ENCODE assay signal across 27 cellular contexts in the genomic region with DNA sequence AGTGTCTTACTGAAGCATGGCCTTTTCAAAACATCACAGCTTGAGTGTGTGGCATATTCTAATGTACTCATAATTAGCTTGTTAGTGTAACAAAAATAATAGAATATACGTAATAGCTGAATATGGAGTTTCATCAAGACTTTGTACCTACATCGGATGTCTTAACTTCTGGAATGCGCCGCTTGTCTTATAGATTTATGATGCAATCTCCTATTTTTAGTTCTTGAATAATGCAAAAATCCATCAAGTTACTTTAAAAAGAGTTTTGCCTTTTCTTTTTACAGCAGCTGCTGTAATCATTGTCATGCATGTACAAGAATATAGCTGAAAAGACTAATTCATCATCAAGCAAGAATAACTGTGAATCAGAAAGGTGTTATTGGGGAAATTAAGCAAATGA.
"Had no signal": no experiment of that assay in that cellular context is flagged by ENCODE, and none has a peak within 500 bp of the region (broad histone marks: within the 10 kb centered on the region; RNA-seq: fewer than 3 reads in every experiment).

No MANE protein-coding gene starts in this region.

- DNase-seq: colonic mucosa; cortex of kidney; dermis blood vessel endothelial cell; dorsolateral prefrontal cortex; effector CD4-positive, alpha-beta T cell; effector CD8-positive, alpha-beta T cell; effector memory CD4-positive, alpha-beta T cell; effector memory CD8-positive, alpha-beta T cell; endodermal cell; erythroblast; esophagus squamous epithelium; foreskin fibroblast; foreskin keratinocyte; foreskin melanocyte; gastrocnemius medialis; glutamatergic neuron; head of caudate nucleus; heart left ventricle; heart right ventricle had no signal

- H3K36me3 ChIP-seq: colonic mucosa, esophagus muscularis mucosa, esophagus squamous epithelium, gastrocnemius medialis, gastroesophageal sphincter, heart left ventricle, heart right ventricle had no signal

- H3K27ac ChIP-seq: colonic mucosa, coronary artery, dorsolateral prefrontal cortex, epithelial cell of prostate, esophagus muscularis mucosa, esophagus squamous epithelium, foreskin keratinocyte, gastrocnemius medialis, gastroesophageal sphincter, heart left ventricle, heart right ventricle had no signal

- H3K9me3 ChIP-seq: colonic mucosa, gastrocnemius medialis had no signal

- H3K27me3 ChIP-seq: colonic mucosa, dorsolateral prefrontal cortex, esophagus muscularis mucosa, esophagus squamous epithelium, foreskin keratinocyte, gastrocnemius medialis, gastroesophageal sphincter, heart left ventricle, heart right ventricle had no signal

- FAIRE-seq: endometrium, endothelial cell of umbilical vein, frontal cortex had no signal

- H3K4me1 ChIP-seq: colonic mucosa, esophagus muscularis mucosa, esophagus squamous epithelium, foreskin keratinocyte, gastrocnemius medialis, gastroesophageal sphincter, heart left ventricle, heart right ventricle had no signal

- ATAC-seq: effector memory CD8-positive, alpha-beta T cell; esophagus mucosa; foreskin keratinocyte; gastrocnemius medialis; gastroesophageal sphincter; heart left ventricle; heart right ventricle had no signal

- H3K4me3 ChIP-seq: colonic mucosa, coronary artery, dorsolateral prefrontal cortex, esophagus muscularis mucosa, esophagus squamous epithelium, gastrocnemius medialis, gastroesophageal sphincter, heart left ventricle, heart right ventricle had no signal
